ENCODE assay signal across 8 cellular contexts in genomic region chr1:203282720-203283542, GRCh38. TPM values are rescaled to one million over a fixed set of nuclear protein-coding genes. Genes with fewer than 3 reads are reported as not detected.
A peak's percentile ranks its signal among the peaks of the same experiment; 100 is the strongest.
DNase-seq lines count a peak whose midpoint lies in the region; ATAC-seq and TF ChIP-seq lines count a peak whose summit lies in the region.

No MANE protein-coding gene starts in this region.

- no peaks in the 10 kb centered on the region for H4K20me1 ChIP-seq in BLaER1

- H3K36me3 Mint-ChIP-seq in T-cell = no peaks in the 10 kb centered on the region
- H3K36me3 Mint-ChIP-seq in naive thymus-derived CD4-positive, alpha-beta T cell = no peaks in the 10 kb centered on the region

- H3K27ac ChIP-seq in BLaER1 = peak overlapping the region; percentile 96
- H3K27ac ChIP-seq in naive thymus-derived CD4-positive, alpha-beta T cell (ENCODE audit: low read depth, low read length) = no peak overlapping the region

- peak overlapping the region; percentile 95 for H3K4me2 ChIP-seq in BLaER1

- TF ChIP-seq POLR2A in GM19099 (IDR thresholded peaks at IDR 0.05; ENCODE audit: extremely low read depth, insufficient read length, low read depth) = peak; percentile 42

- H3K4me3 ChIP-seq in BLaER1 = peak overlapping the region; percentile 29; the same call in 1 of the 2 replicates
- no peak overlapping the region for H3K4me3 ChIP-seq in naive thymus-derived CD4-positive, alpha-beta T cell (ENCODE audit: low read length)

- POLR2A ChIA-PET in T-cell (lab: Charles Lee) = no interaction called here
- POLR2A ChIA-PET in naive thymus-derived CD4-positive, alpha-beta T cell (lab: Charles Lee) = interaction anchor here (0.8 to 31.3 kb wide), 5 partner anchors 6 to 73 kb away, joined by 3 to 1812 read pairs (median 389); partner anchors contain the start of gene BTG2

- ATAC-seq in T-cell (replicated peaks in 1 of 4) (no peak), GM18858 (IDR thresholded peaks at IDR 0.05; ENCODE audit: unreplicated experiment) (no peak)
- no peak for ATAC-seq in naive thymus-derived CD4-positive, alpha-beta T cell

- intact Hi-C loops in naive thymus-derived CD4-positive, alpha-beta T cell (cut with micrococcal nuclease) = loop anchor here in 1 of 2 donors (10.0 kb wide), 1 partner anchor 1232 kb away; the partner anchor contains the start of gene MDM4

- DNase-seq in T-cell (no peak), GM19240 (ENCODE audit: insufficient read length, low spot score) (no peak), HCEC 1CT (no peak), Ammon's horn (ENCODE audit: low spot score) (no peak)
- no peak for DNase-seq in naive thymus-derived CD4-positive, alpha-beta T cell

- peak overlapping the region; percentile 23 to 58 for H3K27ac Mint-ChIP-seq in T-cell
- H3K27ac Mint-ChIP-seq in naive thymus-derived CD4-positive, alpha-beta T cell = peak overlapping the region in 5 of 9 donors; percentile 1 to 61 (median 37)

- no peaks in the 10 kb centered on the region for H3K9me3 ChIP-seq in BLaER1
- no peaks in the 10 kb centered on the region for H3K9me3 ChIP-seq in naive thymus-derived CD4-positive, alpha-beta T cell (ENCODE audit: control insufficient read depth in 2 of 3, low read length in 3 of 3)

- peak overlapping the region; percentile 73 for H3K9ac ChIP-seq in BLaER1

- CTCF ChIA-PET in T-cell (lab: Charles Lee) = interaction anchor here (0.8 to 1.3 kb wide), 3 partner anchors 10 to 25 kb away, joined by 3 to 5 read pairs (median 3); no protein-coding TSS in a partner anchor
- CTCF ChIA-PET in naive thymus-derived CD4-positive, alpha-beta T cell (lab: Charles Lee) = interaction anchor here (1.3 to 11.3 kb wide), 3 partner anchors 6 to 54 kb away, joined by 3 to 122 read pairs (median 6); no protein-coding TSS in a partner anchor

- H3K27me3 ChIP-seq in BLaER1 = no peaks in the 10 kb centered on the region
- H3K27me3 ChIP-seq in naive thymus-derived CD4-positive, alpha-beta T cell (ENCODE audit: control insufficient read depth in 2 of 2, insufficient read depth in 2 of 2, low read length in 2 of 2) = no peaks in the 10 kb centered on the region

- no peaks in the 10 kb centered on the region for H3K36me3 ChIP-seq in BLaER1
- no peaks in the 10 kb centered on the region for H3K36me3 ChIP-seq in naive thymus-derived CD4-positive, alpha-beta T cell (ENCODE audit: control insufficient read depth in 2 of 3, insufficient read depth in 3 of 3, low read length in 3 of 3)

- H3K9me3 Mint-ChIP-seq in T-cell = no peaks in the 10 kb centered on the region
- no peaks in the 10 kb centered on the region for H3K9me3 Mint-ChIP-seq in naive thymus-derived CD4-positive, alpha-beta T cell

- no peaks in the 10 kb centered on the region for H3K27me3 Mint-ChIP-seq in T-cell
- H3K27me3 Mint-ChIP-seq in naive thymus-derived CD4-positive, alpha-beta T cell = peaks cover 0 to 3% (median 0%) of the 10 kb centered on the region in 5 donors

- H3K4me3 Mint-ChIP-seq in T-cell = no peak overlapping the region
- H3K4me3 Mint-ChIP-seq in naive thymus-derived CD4-positive, alpha-beta T cell = no peak overlapping the region

- peaks cover 35 to 54% (median 39%) of the 10 kb centered on the region in 3 donors for H3K4me1 Mint-ChIP-seq in T-cell
- H3K4me1 Mint-ChIP-seq in naive thymus-derived CD4-positive, alpha-beta T cell = peaks cover 40 to 64% (median 49%) of the 10 kb centered on the region in 7 donors

- H3K4me1 ChIP-seq in BLaER1 = peaks cover 99% of the 10 kb centered on the region
- peaks cover 19 to 34% of the 10 kb centered on the region in 2 donors for H3K4me1 ChIP-seq in naive thymus-derived CD4-positive, alpha-beta T cell (ENCODE audit: control insufficient read depth in 2 of 2, insufficient read depth in 2 of 2, low read length in 2 of 2)

RNA-seq across cellular contexts. Expression of gene BTG2, which starts 22.4 kb away (rescaled TPM):
- 100 to 1,000 TPM; 172 to 655 (median 186) TPM for total RNA-seq in T-cell
- 100 to 1,000 TPM; 141 to 654 (median 241) TPM for total RNA-seq in naive thymus-derived CD4-positive, alpha-beta T cell
- polyA plus RNA-seq in naive thymus-derived CD4-positive, alpha-beta T cell = 100 to 1,000 TPM; 118 to 211 TPM

RNA-seq across cellular contexts. Expression of gene CHIT1, which starts 53.5 kb away (rescaled TPM):
- total RNA-seq in T-cell = 1 to 10 TPM in 2 of 5 donors, under 1 TPM in 2, not detected in 1; 0.12 to 2.3 (median 0.92) TPM
- total RNA-seq in naive thymus-derived CD4-positive, alpha-beta T cell = 1 to 10 TPM in 4 of 5 experiments, under 1 TPM in 1; 0.76 to 2.2 (median 1.1) TPM
- not detected for polyA plus RNA-seq in naive thymus-derived CD4-positive, alpha-beta T cell
